ENCODE assay signal across 3 cellular contexts in the genomic region with DNA sequence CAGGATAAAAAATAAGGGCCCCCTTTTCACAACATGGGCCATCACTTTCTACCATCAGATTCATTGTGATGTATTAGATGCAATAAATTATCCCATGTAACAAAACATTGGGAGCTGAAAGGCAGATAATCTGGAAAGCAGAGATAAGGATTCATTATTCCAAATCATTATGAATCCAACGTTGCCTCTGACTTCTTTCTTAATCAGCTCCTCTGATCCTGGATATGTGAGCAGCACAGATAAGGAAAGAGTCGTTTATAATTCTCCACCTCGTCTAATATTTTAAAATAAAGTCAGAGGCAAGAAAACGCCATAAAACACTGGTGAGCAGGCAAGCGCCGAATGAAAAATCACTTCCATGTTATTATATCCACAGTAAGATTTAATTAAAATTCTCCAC.
TF ChIP-seq lines count a peak whose summit lies in the region.

No MANE protein-coding gene starts in this region.

TF ChIP-seq in SK-N-SH, 30 proteins besides CTCF, POLR2A, EP300 and RAD21:
- TF ChIP-seq, protein P1, sequence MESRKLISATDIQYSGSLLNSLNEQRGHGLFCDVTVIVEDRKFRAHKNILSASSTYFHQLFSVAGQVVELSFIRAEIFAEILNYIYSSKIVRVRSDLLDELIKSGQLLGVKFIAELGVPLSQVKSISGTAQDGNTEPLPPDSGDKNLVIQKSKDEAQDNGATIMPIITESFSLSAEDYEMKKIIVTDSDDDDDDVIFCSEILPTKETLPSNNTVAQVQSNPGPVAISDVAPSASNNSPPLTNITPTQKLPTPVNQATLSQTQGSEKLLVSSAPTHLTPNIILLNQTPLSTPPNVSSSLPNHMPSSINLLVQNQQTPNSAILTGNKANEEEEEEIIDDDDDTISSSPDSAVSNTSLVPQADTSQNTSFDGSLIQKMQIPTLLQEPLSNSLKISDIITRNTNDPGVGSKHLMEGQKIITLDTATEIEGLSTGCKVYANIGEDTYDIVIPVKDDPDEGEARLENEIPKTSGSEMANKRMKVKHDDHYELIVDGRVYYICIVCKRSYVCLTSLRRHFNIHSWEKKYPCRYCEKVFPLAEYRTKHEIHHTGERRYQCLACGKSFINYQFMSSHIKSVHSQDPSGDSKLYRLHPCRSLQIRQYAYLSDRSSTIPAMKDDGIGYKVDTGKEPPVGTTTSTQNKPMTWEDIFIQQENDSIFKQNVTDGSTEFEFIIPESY (IDR thresholded peaks at IDR 0.05; ENCODE audit: borderline replicate concordance, low read depth) = no peak
- peak; percentile 82 for TF ChIP-seq GATA2 (CRISPR knock-in tag; IDR thresholded peaks at IDR 0.05)

TF ChIP-seq in SK-N-SH treated with all-trans-retinoic acid at 6 μM for 48 hours, 23 proteins besides CTCF, POLR2A, EP300 and RAD21:
- TF ChIP-seq ZC3H10 (CRISPR knock-in tag; IDR thresholded peaks at IDR 0.05) = no peak
- TF ChIP-seq, protein P2, sequence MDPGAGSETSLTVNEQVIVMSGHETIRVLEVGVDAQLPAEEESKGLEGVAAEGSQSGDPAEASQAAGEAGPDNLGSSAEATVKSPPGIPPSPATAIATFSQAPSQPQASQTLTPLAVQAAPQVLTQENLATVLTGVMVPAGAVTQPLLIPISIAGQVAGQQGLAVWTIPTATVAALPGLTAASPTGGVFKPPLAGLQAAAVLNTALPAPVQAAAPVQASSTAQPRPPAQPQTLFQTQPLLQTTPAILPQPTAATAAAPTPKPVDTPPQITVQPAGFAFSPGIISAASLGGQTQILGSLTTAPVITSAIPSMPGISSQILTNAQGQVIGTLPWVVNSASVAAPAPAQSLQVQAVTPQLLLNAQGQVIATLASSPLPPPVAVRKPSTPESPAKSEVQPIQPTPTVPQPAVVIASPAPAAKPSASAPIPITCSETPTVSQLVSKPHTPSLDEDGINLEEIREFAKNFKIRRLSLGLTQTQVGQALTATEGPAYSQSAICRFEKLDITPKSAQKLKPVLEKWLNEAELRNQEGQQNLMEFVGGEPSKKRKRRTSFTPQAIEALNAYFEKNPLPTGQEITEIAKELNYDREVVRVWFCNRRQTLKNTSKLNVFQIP (CRISPR knock-in tag; IDR thresholded peaks at IDR 0.05; ENCODE audit: borderline replicate concordance, low read depth) = no peak
- TF ChIP-seq, protein P3, sequence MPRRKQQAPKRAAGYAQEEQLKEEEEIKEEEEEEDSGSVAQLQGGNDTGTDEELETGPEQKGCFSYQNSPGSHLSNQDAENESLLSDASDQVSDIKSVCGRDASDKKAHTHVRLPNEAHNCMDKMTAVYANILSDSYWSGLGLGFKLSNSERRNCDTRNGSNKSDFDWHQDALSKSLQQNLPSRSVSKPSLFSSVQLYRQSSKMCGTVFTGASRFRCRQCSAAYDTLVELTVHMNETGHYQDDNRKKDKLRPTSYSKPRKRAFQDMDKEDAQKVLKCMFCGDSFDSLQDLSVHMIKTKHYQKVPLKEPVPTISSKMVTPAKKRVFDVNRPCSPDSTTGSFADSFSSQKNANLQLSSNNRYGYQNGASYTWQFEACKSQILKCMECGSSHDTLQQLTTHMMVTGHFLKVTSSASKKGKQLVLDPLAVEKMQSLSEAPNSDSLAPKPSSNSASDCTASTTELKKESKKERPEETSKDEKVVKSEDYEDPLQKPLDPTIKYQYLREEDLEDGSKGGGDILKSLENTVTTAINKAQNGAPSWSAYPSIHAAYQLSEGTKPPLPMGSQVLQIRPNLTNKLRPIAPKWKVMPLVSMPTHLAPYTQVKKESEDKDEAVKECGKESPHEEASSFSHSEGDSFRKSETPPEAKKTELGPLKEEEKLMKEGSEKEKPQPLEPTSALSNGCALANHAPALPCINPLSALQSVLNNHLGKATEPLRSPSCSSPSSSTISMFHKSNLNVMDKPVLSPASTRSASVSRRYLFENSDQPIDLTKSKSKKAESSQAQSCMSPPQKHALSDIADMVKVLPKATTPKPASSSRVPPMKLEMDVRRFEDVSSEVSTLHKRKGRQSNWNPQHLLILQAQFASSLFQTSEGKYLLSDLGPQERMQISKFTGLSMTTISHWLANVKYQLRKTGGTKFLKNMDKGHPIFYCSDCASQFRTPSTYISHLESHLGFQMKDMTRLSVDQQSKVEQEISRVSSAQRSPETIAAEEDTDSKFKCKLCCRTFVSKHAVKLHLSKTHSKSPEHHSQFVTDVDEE (CRISPR knock-in tag; IDR thresholded peaks at IDR 0.05) = no peak
- TF ChIP-seq TCF4 (CRISPR knock-in tag; IDR thresholded peaks at IDR 0.05; ENCODE audit: borderline replicate concordance) = no peak
- no peak for TF ChIP-seq PPARA (CRISPR knock-in tag; IDR thresholded peaks at IDR 0.05; ENCODE audit: borderline replicate concordance)
- no peak for TF ChIP-seq RARB (CRISPR knock-in tag; IDR thresholded peaks at IDR 0.05)
- no peak for TF ChIP-seq OSR1 (CRISPR knock-in tag; IDR thresholded peaks at IDR 0.05)
- TF ChIP-seq ZFP3 (CRISPR knock-in tag; IDR thresholded peaks at IDR 0.05) = no peak
- TF ChIP-seq, protein P4, sequence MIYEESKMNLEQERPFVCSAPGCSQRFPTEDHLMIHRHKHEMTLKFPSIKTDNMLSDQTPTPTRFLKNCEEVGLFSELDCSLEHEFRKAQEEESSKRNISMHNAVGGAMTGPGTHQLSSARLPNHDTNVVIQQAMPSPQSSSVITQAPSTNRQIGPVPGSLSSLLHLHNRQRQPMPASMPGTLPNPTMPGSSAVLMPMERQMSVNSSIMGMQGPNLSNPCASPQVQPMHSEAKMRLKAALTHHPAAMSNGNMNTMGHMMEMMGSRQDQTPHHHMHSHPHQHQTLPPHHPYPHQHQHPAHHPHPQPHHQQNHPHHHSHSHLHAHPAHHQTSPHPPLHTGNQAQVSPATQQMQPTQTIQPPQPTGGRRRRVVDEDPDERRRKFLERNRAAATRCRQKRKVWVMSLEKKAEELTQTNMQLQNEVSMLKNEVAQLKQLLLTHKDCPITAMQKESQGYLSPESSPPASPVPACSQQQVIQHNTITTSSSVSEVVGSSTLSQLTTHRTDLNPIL (CRISPR knock-in tag; IDR thresholded peaks at IDR 0.05; ENCODE audit: low read depth) = no peak
- TF ChIP-seq TOX (CRISPR knock-in tag; IDR thresholded peaks at IDR 0.05; ENCODE audit: borderline replicate concordance) = no peak
TF ChIP-seq in SK-N-SH treated with all-trans-retinoic acid at 6 μM for 48 hours: peak in this region for 0.

TF ChIP-seq in HepG2, 621 proteins besides CTCF, POLR2A, EP300 and RAD21:
- TF ChIP-seq CBX2 (IDR thresholded peaks at IDR 0.05; ENCODE audit: low read depth, low read length) (peak; percentile 56; the same call in 1 of the 2 replicates), CBX2 (CRISPR knock-in tag; IDR thresholded peaks at IDR 0.05; ENCODE audit: low read depth) (no peak), TEAD2 (CRISPR knock-in tag; IDR thresholded peaks at IDR 0.05) (no peak)
TF ChIP-seq in HepG2: peak in this region for 1.
